In the genomic region with DNA sequence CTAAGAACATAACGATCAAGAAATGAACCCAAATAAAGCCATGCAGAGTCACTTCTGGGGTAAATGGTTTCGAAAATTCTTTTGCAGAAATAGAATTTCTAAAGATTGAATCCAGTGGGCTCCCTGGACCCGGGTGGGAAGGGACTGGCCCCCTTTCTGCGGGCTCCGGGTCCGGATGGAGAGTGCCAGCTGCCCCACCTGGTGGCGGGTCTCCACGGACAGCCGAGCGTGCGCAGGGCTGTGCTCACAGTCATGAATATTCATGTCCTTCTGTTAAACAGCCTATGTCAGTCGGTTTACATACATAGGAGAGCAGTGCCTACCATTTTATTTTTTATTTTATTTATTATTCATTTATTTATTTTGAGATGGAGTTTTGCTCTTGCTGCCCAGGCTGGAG, we compare ENCODE assay signal across 1 cellular context.
TF ChIP-seq lines count a peak whose summit lies in the region.

No MANE protein-coding gene starts in this region.

TF ChIP-seq in endothelial cell of umbilical vein, 7 proteins besides CTCF, POLR2A, EP300 and RAD21:
- TF ChIP-seq MYC (IDR thresholded peaks at IDR 0.05; ENCODE audit: low read depth, low read length) (no peak), FOS (IDR thresholded peaks at IDR 0.05; ENCODE audit: borderline replicate concordance, insufficient read depth, low read length) (no peak), POLR2AphosphoS5 (IDR thresholded peaks at IDR 0.05; ENCODE audit: insufficient read depth, low read depth, low read length) (no peak), JUN (IDR thresholded peaks at IDR 0.05; ENCODE audit: borderline replicate concordance, insufficient read depth, insufficient read length, low read depth) (no peak), GATA2 (IDR thresholded peaks at IDR 0.05; ENCODE audit: insufficient read depth, insufficient read length, low read depth, low read length) (no peak), EZH2 (IDR thresholded peaks at IDR 0.05; ENCODE audit: borderline replicate concordance, low read depth, low read length, severe bottlenecking) (no peak)
- TF ChIP-seq, protein P1, sequence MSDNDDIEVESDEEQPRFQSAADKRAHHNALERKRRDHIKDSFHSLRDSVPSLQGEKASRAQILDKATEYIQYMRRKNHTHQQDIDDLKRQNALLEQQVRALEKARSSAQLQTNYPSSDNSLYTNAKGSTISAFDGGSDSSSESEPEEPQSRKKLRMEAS (IDR thresholded peaks at IDR 0.05; ENCODE audit: insufficient read depth, insufficient read length) = no peak
